ENCODE assay signal across 2 cellular contexts in the genomic region with DNA sequence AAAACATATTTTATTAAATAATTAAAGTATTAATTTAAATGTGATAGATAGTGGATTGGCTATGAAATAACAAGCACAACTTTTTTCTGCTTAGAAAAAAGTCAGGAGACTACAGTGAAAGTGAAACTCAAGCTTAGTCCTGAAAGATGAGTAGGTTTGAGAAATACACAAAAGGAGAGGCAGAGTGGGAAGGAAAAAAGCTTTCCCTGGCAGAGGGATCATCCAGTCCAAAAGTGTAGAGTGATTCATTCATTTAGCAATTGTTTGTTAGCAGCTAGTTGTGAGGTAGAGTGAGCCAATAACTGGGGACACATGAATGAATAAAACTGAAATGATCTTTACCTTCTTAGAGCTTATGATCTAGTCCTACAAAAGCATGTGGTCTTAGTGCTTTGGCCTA.
TF ChIP-seq lines count a peak whose summit lies in the region.

No MANE protein-coding gene starts in this region.

TF ChIP-seq in IMR-90, 13 proteins besides CTCF, POLR2A, EP300 and RAD21:
- TF ChIP-seq SMC3 (IDR thresholded peaks at IDR 0.05; ENCODE audit: low read depth, low read length) = no peak
- TF ChIP-seq MAFK (IDR thresholded peaks at IDR 0.05; ENCODE audit: low read depth, low read length) = no peak
- TF ChIP-seq, protein P1, sequence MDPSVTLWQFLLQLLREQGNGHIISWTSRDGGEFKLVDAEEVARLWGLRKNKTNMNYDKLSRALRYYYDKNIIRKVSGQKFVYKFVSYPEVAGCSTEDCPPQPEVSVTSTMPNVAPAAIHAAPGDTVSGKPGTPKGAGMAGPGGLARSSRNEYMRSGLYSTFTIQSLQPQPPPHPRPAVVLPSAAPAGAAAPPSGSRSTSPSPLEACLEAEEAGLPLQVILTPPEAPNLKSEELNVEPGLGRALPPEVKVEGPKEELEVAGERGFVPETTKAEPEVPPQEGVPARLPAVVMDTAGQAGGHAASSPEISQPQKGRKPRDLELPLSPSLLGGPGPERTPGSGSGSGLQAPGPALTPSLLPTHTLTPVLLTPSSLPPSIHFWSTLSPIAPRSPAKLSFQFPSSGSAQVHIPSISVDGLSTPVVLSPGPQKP (IDR thresholded peaks at IDR 0.05; ENCODE audit: borderline replicate concordance, low read depth, low read length) = no peak
- no peak for TF ChIP-seq RFX5 (IDR thresholded peaks at IDR 0.05; ENCODE audit: low read depth, low read length)
- TF ChIP-seq CHD1 (IDR thresholded peaks at IDR 0.05; ENCODE audit: low read depth, low read length) = no peak
- no peak for TF ChIP-seq RCOR1 (IDR thresholded peaks at IDR 0.05; ENCODE audit: insufficient replicate concordance, low read length)
- no peak for TF ChIP-seq USF2 (IDR thresholded peaks at IDR 0.05; ENCODE audit: low read depth, low read length)
- no peak for TF ChIP-seq FOS (IDR thresholded peaks at IDR 0.05; ENCODE audit: low read depth, low read length)
- TF ChIP-seq NFE2L2 (IDR thresholded peaks at IDR 0.05; ENCODE audit: low read depth, low read length) = no peak
- TF ChIP-seq BHLHE40 (IDR thresholded peaks at IDR 0.05; ENCODE audit: low read depth, low read length) = no peak
- no peak for TF ChIP-seq MAZ (IDR thresholded peaks at IDR 0.05; ENCODE audit: borderline replicate concordance, low read depth, low read length)

TF ChIP-seq in endothelial cell of umbilical vein, 7 proteins besides CTCF, POLR2A, EP300 and RAD21:
- TF ChIP-seq GATA2 (IDR thresholded peaks at IDR 0.05; ENCODE audit: insufficient read depth, insufficient read length, low read depth, low read length) (no peak), MYC (IDR thresholded peaks at IDR 0.05; ENCODE audit: low read depth, low read length) (no peak), POLR2AphosphoS5 (IDR thresholded peaks at IDR 0.05; ENCODE audit: insufficient read depth, low read depth, low read length) (no peak), EZH2 (IDR thresholded peaks at IDR 0.05; ENCODE audit: borderline replicate concordance, low read depth, low read length, severe bottlenecking) (no peak), JUN (IDR thresholded peaks at IDR 0.05; ENCODE audit: borderline replicate concordance, insufficient read depth, insufficient read length, low read depth) (no peak), FOS (IDR thresholded peaks at IDR 0.05; ENCODE audit: borderline replicate concordance, insufficient read depth, low read length) (no peak)
- TF ChIP-seq, protein P2, sequence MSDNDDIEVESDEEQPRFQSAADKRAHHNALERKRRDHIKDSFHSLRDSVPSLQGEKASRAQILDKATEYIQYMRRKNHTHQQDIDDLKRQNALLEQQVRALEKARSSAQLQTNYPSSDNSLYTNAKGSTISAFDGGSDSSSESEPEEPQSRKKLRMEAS (IDR thresholded peaks at IDR 0.05; ENCODE audit: insufficient read depth, insufficient read length) = no peak
TF ChIP-seq in endothelial cell of umbilical vein: peak in this region for 0.
